In the genomic region with DNA sequence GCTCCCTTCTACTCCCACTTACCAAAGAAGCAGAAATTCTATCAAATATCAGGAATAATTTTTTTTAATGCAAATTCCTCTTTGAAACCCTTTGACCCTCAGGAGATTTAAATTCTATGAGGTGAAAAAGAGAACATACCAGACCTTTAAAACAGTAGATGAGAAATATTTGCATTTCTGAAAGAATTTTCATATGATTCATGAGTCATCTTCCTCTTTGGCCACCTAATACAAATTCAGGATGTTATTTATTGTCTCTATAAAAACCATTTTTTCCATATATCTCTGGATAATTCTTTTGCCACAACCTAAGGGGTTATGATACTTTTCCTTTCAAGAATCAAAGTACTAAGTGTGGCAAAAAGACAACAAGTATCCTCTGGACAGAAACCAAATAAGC, we compare ENCODE assay signal across 1 cellular context.
A peak's percentile ranks its signal among the peaks of the same experiment; 100 is the strongest.
TF ChIP-seq lines count a peak whose summit lies in the region.

No MANE protein-coding gene starts in this region.

TF ChIP-seq in SK-N-SH, 30 proteins besides CTCF, POLR2A, EP300 and RAD21 (continued from another document):
- TF ChIP-seq MXI1 (IDR thresholded peaks at IDR 0.05; ENCODE audit: low read depth, low read length): no peak
- peak; percentile 31; the same call in 1 of the 2 replicates for TF ChIP-seq FOSL2 (IDR thresholded peaks at IDR 0.05; ENCODE audit: borderline replicate concordance, low read depth)
- no peak for TF ChIP-seq IRF3 (IDR thresholded peaks at IDR 0.05; ENCODE audit: low read depth, low read length)
- TF ChIP-seq USF1 (IDR thresholded peaks at IDR 0.05; ENCODE audit: borderline replicate concordance, low read depth): no peak
- TF ChIP-seq, protein P1, sequence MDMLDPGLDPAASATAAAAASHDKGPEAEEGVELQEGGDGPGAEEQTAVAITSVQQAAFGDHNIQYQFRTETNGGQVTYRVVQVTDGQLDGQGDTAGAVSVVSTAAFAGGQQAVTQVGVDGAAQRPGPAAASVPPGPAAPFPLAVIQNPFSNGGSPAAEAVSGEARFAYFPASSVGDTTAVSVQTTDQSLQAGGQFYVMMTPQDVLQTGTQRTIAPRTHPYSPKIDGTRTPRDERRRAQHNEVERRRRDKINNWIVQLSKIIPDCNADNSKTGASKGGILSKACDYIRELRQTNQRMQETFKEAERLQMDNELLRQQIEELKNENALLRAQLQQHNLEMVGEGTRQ (IDR thresholded peaks at IDR 0.05; ENCODE audit: borderline replicate concordance, low read depth, low read length): no peak
- TF ChIP-seq SMC3 (IDR thresholded peaks at IDR 0.05; ENCODE audit: low read depth, low read length): no peak
